In the genomic region with DNA sequence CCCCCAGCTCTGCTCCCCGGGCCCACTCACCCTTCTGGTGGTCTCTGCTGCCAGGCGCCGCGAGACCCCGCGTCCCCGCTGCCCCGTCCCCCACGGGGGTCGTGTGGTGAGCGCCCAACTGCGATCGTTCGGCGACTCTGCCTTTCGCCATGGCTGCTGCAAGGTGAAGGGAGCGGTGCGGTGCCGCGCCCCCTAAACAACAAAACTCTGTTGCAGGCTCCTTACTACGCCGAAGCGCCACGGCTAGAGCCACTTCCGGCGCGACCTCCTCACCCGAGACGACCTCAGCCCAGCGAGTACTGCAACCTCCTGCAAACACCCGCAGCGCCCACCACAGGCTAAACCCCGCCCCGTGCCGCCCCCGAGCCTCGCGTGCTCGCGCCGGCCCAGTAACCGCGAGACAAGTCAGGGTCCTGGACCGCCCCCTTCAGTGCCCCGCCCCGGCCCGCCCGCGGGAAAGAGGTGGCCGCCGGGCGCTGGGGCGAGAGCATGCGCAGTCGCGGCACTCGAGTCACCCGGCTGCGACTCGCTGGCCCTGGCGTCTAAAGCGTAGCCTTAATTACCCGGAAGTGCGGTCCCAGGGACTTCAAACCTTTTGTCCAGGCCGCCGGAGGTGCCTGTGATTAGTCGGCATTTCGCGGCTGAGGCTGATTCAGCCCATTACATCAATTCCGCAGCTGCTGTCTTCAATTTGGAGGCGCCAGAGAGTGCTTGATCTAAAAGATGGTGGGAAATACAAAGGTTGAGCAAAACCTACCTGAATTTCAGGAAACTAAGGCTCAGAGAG, we compare ENCODE assay signal across 8 cellular contexts. TPM values are rescaled to one million over a fixed set of nuclear protein-coding genes. Genes with fewer than 3 reads are reported as not detected.
A peak's percentile ranks its signal among the peaks of the same experiment; 100 is the strongest.
DNase-seq lines count a peak whose midpoint lies in the region; ATAC-seq and TF ChIP-seq lines count a peak whose summit lies in the region.

A gene with protein sequence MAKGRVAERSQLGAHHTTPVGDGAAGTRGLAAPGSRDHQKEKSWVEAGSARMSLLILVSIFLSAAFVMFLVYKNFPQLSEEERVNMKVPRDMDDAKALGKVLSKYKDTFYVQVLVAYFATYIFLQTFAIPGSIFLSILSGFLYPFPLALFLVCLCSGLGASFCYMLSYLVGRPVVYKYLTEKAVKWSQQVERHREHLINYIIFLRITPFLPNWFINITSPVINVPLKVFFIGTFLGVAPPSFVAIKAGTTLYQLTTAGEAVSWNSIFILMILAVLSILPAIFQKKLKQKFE (minus strand): TSS at position 303 of the 787 bp plus-strand sequence. CDS start 152 bp downstream, at position 151.

- peak; percentile 30 for TF ChIP-seq CTCF in choroid plexus epithelial cell (conservative IDR thresholded peaks at IDR 0.05; ENCODE audit: low read depth, low read length)

- H3K36me3 Mint-ChIP-seq in activated CD4-positive, alpha-beta T cell treated with anti-CD3 and anti-CD28 coated beads for 36 hours (ENCODE audit: low read depth) = peaks cover 12% of the 10 kb centered on the region

- H3K9me3 Mint-ChIP-seq in activated CD4-positive, alpha-beta T cell treated with anti-CD3 and anti-CD28 coated beads for 36 hours (ENCODE audit: low read depth) = no peaks in the 10 kb centered on the region

- peaks cover 36% of the 10 kb centered on the region for H3K4me1 Mint-ChIP-seq in activated CD4-positive, alpha-beta T cell treated with anti-CD3 and anti-CD28 coated beads for 36 hours

- CTCF ChIA-PET in activated CD4-positive, alpha-beta T cell treated with anti-CD3 and anti-CD28 coated beads for 36 hours (lab: Charles Lee) = interaction anchor here (0.6 to 1.5 kb wide), 6 partner anchors 21 to 152 kb away, joined by 3 to 5 read pairs (median 3); no protein-coding TSS in a partner anchor

- intact Hi-C loops in activated CD4-positive, alpha-beta T cell treated with anti-CD3 and anti-CD28 coated beads for 36 hours (cut with DNase I, micrococcal nuclease) = loop anchor here (1.0 to 5.0 kb wide), 15 partner anchors 50 to 1494 kb away; a partner anchor contains a TSS

- DNase-seq in AML-193 (lab: John Stamatoyannopoulos, UW) (peak; percentile 93 to 98), NCI-H510A treated with DMSO at 0.1 percent for 48 hours (lab: John Stamatoyannopoulos, UW) (peak; percentile 91), choroid plexus epithelial cell (ENCODE audit: low read depth) (peak; percentile 99), kidney tubule cell (ENCODE audit: low spot score) (peak; percentile 99)
- DNase-seq in activated CD4-positive, alpha-beta T cell treated with anti-CD3 and anti-CD28 coated beads for 36 hours = peak; percentile 100
- DNase-seq in stimulated activated CD4-positive, alpha-beta T cell treated with anti-CD3 and anti-CD28 coated beads, Interleukin-1b, Interleukin-23, amount 100 ng/mL, for 24 hours (ENCODE audit: low read depth in 4 of 4, low spot score in 1 of 4) = peak; percentile 98 to 99 (median 99)

- peak; percentile 98 for ATAC-seq in HG03439 (IDR thresholded peaks at IDR 0.05; ENCODE audit: unreplicated experiment)
- ATAC-seq in activated CD4-positive, alpha-beta T cell treated with anti-CD3 and anti-CD28 coated beads for 36 hours = peak; percentile 95

- POLR2A ChIA-PET in activated CD4-positive, alpha-beta T cell treated with anti-CD3 and anti-CD28 coated beads for 36 hours (lab: Charles Lee) = interaction anchor here (0.6 to 1.6 kb wide), 9 partner anchors 16 to 350 kb away, joined by 3 to 7 read pairs (median 4); a partner anchor contains a TSS

- peak within 1 kb of the TSS; percentile 96 for H3K4me3 ChIP-seq in choroid plexus epithelial cell (ENCODE audit: low read depth, low read length)

- H3K27ac Mint-ChIP-seq in activated CD4-positive, alpha-beta T cell treated with anti-CD3 and anti-CD28 coated beads for 36 hours = peak within 1 kb of the TSS; percentile 99

- peak within 1 kb of the TSS; percentile 99 for H3K4me3 Mint-ChIP-seq in activated CD4-positive, alpha-beta T cell treated with anti-CD3 and anti-CD28 coated beads for 36 hours

- peak; percentile 83 for TF ChIP-seq POLR2A in GM19193 (IDR thresholded peaks at IDR 0.05; ENCODE audit: extremely low read depth, insufficient read depth, insufficient read length)

- peaks cover 11% of the 10 kb centered on the region for H3K27me3 Mint-ChIP-seq in activated CD4-positive, alpha-beta T cell treated with anti-CD3 and anti-CD28 coated beads for 36 hours

RNA-seq across cellular contexts. Expression of the gene that starts here (rescaled TPM):
- total RNA-seq in activated CD4-positive, alpha-beta T cell treated with anti-CD3 and anti-CD28 coated beads for 36 hours = 10 to 100 TPM; 20.2 to 29.3 TPM

Comparison
In these comparisons a context has a peak if more than half of its experiments do, and no peak if none do; other contexts are left out.
1. Peak in every context shown above with its lines: DNase-seq, ATAC-seq and H3K4me3 ChIP-seq.